In genomic region chr16:11114366-11115164, GRCh38 we compare ENCODE assay signal across 15 cellular contexts.
DNase-seq lines count a peak whose midpoint lies in the region; ATAC-seq, FAIRE-seq and TF ChIP-seq lines count a peak whose summit lies in the region.
"Had no signal": no experiment of that assay in that cellular context is flagged by ENCODE, and none has a peak within 500 bp of the region (broad histone marks: within the 10 kb centered on the region; RNA-seq: fewer than 3 reads in every experiment).

No MANE protein-coding gene starts in this region.

- no peak for TF ChIP-seq CTCF in OCI-LY3 (IDR thresholded peaks at IDR 0.05; ENCODE audit: low read depth, low read length)
- TF ChIP-seq CTCF in K562 (IDR thresholded peaks at IDR 0.05 in 2 of 3, conservative IDR thresholded peaks at IDR 0.05 in 1 of 3; ENCODE audit: insufficient read depth in 2 of 3, low read depth in 1 of 3, low read length in 3 of 3) = no peak

- H3K9me3 ChIP-seq in OCI-LY3 (ENCODE audit: insufficient read depth, low read length) (no peaks in the 10 kb centered on the region), K562 (replicated peaks; ENCODE audit: control insufficient read depth, insufficient read depth, low read depth, low read length) (no peaks in the 10 kb centered on the region)

- H3K4me1 ChIP-seq in OCI-LY3 (ENCODE audit: low read length) (peaks cover 31% of the 10 kb centered on the region), K562 (replicated peaks in 1 of 2; ENCODE audit: control insufficient read depth in 2 of 2, insufficient read depth in 2 of 2, low read length in 2 of 2) (peaks cover 12 to 16% of the 10 kb centered on the region in 2 experiments; a peak in 3 of 5 replicates)

- intact Hi-C loops in K562 (cut with micrococcal nuclease) = no loop called here

- DNase-seq in K562 (ENCODE audit: extremely low read depth in 1 of 4, low spot score in 3 of 4) (no peak), GM12892 (ENCODE audit: insufficient read length) (no peak), NCI-H2227 treated with DMSO at 0.1 percent for 48 hours (lab: John Stamatoyannopoulos, UW) (no peak)
- peak; percentile 22 for DNase-seq in stimulated activated CD4-positive, alpha-beta T cell treated with anti-CD3 and anti-CD28 coated beads, Interleukin-4, amount 100 ng/mL, for 1 hour
- DNase-seq: DMS53, foreskin melanocyte, NCI-H1694 treated with DMSO at 0.1 percent for 48 hours had no signal

- peaks cover 6% of the 10 kb centered on the region for H3K36me3 ChIP-seq in OCI-LY3 (replicated peaks; ENCODE audit: low read depth, low read length)
- H3K36me3 ChIP-seq in K562 (ENCODE audit: control insufficient read depth, insufficient read depth, low read length) = peaks cover 6% of the 10 kb centered on the region; the same call in 2 of the 3 replicates

- H3K4me3 ChIP-seq in OCI-LY3 (ENCODE audit: low read length) = no peak overlapping the region
- no peak overlapping the region for H3K4me3 ChIP-seq in K562
- H3K4me3 ChIP-seq: lung had no signal

- H3K27me3 ChIP-seq in OCI-LY3 (ENCODE audit: low read depth, low read length) (no peaks in the 10 kb centered on the region), K562 (ENCODE audit: control insufficient read depth in 2 of 2, insufficient read depth in 2 of 2, low read length in 2 of 2) (no peaks in the 10 kb centered on the region)

- H3K9ac ChIP-seq in OCI-LY3 (ENCODE audit: low read length) (no peak overlapping the region), K562 (ENCODE audit: insufficient read depth in 1 of 2, low read depth in 2 of 2, low read length in 2 of 2) (peak overlapping the region in 1 of 2 experiments; percentile 23; a peak in 2 of 4 replicates)

- no TSS peak for BruUV-seq in K562 (replicated peaks; lab: Mats Ljungman, UMichigan)

- H3K9me1 ChIP-seq in K562 (ENCODE audit: control insufficient read depth, insufficient read depth, low read length) = no peaks in the 10 kb centered on the region

- in situ Hi-C loops in K562 (cut with MboI) = no loop called here

- POLR2A ChIA-PET in K562 (lab: Yijun Ruan, JAX) = interaction anchor here (0.5 to 0.6 kb wide), 2 partner anchors 65 to 1117 kb away, joined by 3 read pairs; no protein-coding TSS in a partner anchor

- no peak for TF ChIP-seq POLR2A in K562 (conservative IDR thresholded peaks at IDR 0.05)
- no peak for TF ChIP-seq POLR2A in GM12892 (IDR thresholded peaks at IDR 0.05; ENCODE audit: low read depth, low read length)

- peak; percentile 52 for ATAC-seq in GM18909 (IDR thresholded peaks at IDR 0.05; ENCODE audit: poor library complexity, unreplicated experiment)
- no peak for ATAC-seq in K562
- no peak for ATAC-seq in GM18907 (IDR thresholded peaks at IDR 0.05; ENCODE audit: unreplicated experiment)
- no peak for ATAC-seq in GM19035 (IDR thresholded peaks at IDR 0.05; ENCODE audit: unreplicated experiment)
- ATAC-seq: Panc1 had no signal

- H3K79me2 ChIP-seq in OCI-LY3 (ENCODE audit: low read length) (no peaks in the 10 kb centered on the region), K562 (ENCODE audit: control insufficient read depth, insufficient read depth, low read length) (no peaks in the 10 kb centered on the region)

- H3K27ac ChIP-seq in OCI-LY3 (ENCODE audit: low read length) = no peak overlapping the region
- H3K27ac ChIP-seq in K562 (ENCODE audit: extremely low read depth, low read depth, low read length) = no peak overlapping the region

- TF ChIP-seq EP300 in K562 (IDR thresholded peaks at IDR 0.05; ENCODE audit: low read length) = no peak

- peak overlapping the region; percentile 45 for H3K4me2 ChIP-seq in OCI-LY3 (ENCODE audit: low read length)
- H3K4me2 ChIP-seq in K562 (ENCODE audit: insufficient read depth, low read length) = no peak overlapping the region

- TF ChIP-seq RAD21 in K562 (CRISPR knock-in tag; conservative IDR thresholded peaks at IDR 0.05 in 1 of 2, IDR thresholded peaks at IDR 0.05 in 1 of 2) = no peak

- FAIRE-seq in K562 (lab: Jason Lieb, UNC) (peak; percentile 51), GM12892 (lab: Jason Lieb, UNC) (no peak)
- FAIRE-seq: bronchial epithelial cell, H54 had no signal

- 79% methylated on average over 14 of the region's 15 CpGs for WGBS in K562 (ENCODE audit: insufficient coverage, low coverage, missing lambda C conversion rate)

- CTCF ChIA-PET in K562 (lab: Yijun Ruan, JAX; ENCODE audit: low intra/inter-chr PET ratio) = no interaction called here

- H2AFZ ChIP-seq in OCI-LY3 (ENCODE audit: low read depth, low read length) = no peak overlapping the region
- no peak overlapping the region for H2AFZ ChIP-seq in K562 (ENCODE audit: low read depth, low read length)

- H4K20me1 ChIP-seq in OCI-LY3 (ENCODE audit: insufficient read depth, low read length) = no peaks in the 10 kb centered on the region
- H4K20me1 ChIP-seq in K562 (replicated peaks; ENCODE audit: control insufficient read depth, insufficient read depth, low read length) = no peaks in the 10 kb centered on the region

TF ChIP-seq in K562, 482 proteins besides CTCF, POLR2A, EP300 and RAD21:
- TF ChIP-seq NR2F6 (CRISPR knock-in tag; IDR thresholded peaks at IDR 0.05) = no peak
- no peak for TF ChIP-seq ZNF584 (CRISPR knock-in tag; IDR thresholded peaks at IDR 0.05; ENCODE audit: low read depth)
- no peak for TF ChIP-seq LCOR (CRISPR knock-in tag; IDR thresholded peaks at IDR 0.05)
- no peak for TF ChIP-seq SIRT6 (IDR thresholded peaks at IDR 0.05; ENCODE audit: low read depth, low read length)
- no peak for TF ChIP-seq POLR3G (IDR thresholded peaks at IDR 0.05; ENCODE audit: extremely low read depth, insufficient read length, insufficient replicate concordance)
- TF ChIP-seq PRDM10 (IDR thresholded peaks at IDR 0.05; ENCODE audit: partially characterized antibody) = no peak
- TF ChIP-seq SMARCB1 (IDR thresholded peaks at IDR 0.05; ENCODE audit: insufficient read length, low read depth) = no peak
- TF ChIP-seq ZNF778 (CRISPR knock-in tag; IDR thresholded peaks at IDR 0.05) = no peak
- no peak for TF ChIP-seq CCNT2 (IDR thresholded peaks at IDR 0.05; ENCODE audit: borderline replicate concordance, extremely low read depth, insufficient read length, low read depth, low read length)
